In the genomic region with DNA sequence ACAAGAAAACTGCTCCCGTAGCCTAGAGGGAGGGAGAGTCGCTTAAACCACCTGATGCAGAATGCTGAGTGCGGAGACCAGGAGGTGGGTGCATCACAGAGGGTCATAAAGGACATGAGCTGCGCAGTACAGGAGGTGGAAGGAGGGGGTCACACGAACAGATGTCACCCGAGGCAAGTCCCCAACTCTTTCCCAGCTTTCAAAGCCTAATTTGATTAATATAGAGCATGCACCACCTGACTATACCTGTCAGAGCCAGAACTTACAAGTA, we compare ENCODE assay signal across 8 cellular contexts. TPM values are rescaled to one million over a fixed set of nuclear protein-coding genes. Genes with fewer than 3 reads are reported as not detected.
DNase-seq lines count a peak whose midpoint lies in the region; ATAC-seq and TF ChIP-seq lines count a peak whose summit lies in the region.

No MANE protein-coding gene starts in this region.

- no peaks in the 10 kb centered on the region for H3K9me3 Mint-ChIP-seq in natural killer cell

- no peaks in the 10 kb centered on the region for H3K9me3 ChIP-seq in HUES6 (ENCODE audit: control insufficient read depth, insufficient read depth, low read depth, low read length)
- no peaks in the 10 kb centered on the region for H3K9me3 ChIP-seq in body of pancreas

- intact Hi-C loops in body of pancreas (cut with DNase I) = no loop called here
- intact Hi-C loops in natural killer cell (cut with micrococcal nuclease) = loop anchor here (5.0 to 10.0 kb wide), 2 partner anchors 314 to 482 kb away; a partner anchor contains a TSS

- no peak for DNase-seq in AG10803 (ENCODE audit: low read depth)
- no peak for DNase-seq in body of pancreas
- no peak for DNase-seq in natural killer cell
- no peak for DNase-seq in HUDEP-2 (lab: John Stamatoyannopoulos, UW; ENCODE audit: unreplicated experiment in 76 of 76)
- no peak for DNase-seq in GDM1 (lab: John Stamatoyannopoulos, UW)
- no peak for DNase-seq in GM19238 (ENCODE audit: insufficient read length, low spot score)

- H3K36me3 ChIP-seq in HUES6 (ENCODE audit: control insufficient read depth, insufficient read depth, low read length) = no peaks in the 10 kb centered on the region
- no peaks in the 10 kb centered on the region for H3K36me3 ChIP-seq in body of pancreas (replicated peaks in 1 of 2; ENCODE audit: insufficient read depth in 1 of 2, low read depth in 2 of 2)

- no peaks in the 10 kb centered on the region for H3K36me3 Mint-ChIP-seq in natural killer cell

- peaks cover 50 to 52% of the 10 kb centered on the region in 2 donors for H3K4me1 Mint-ChIP-seq in natural killer cell

- H3K4me1 ChIP-seq in HUES6 (ENCODE audit: control insufficient read depth, insufficient read depth, low read length) (peaks cover 43% of the 10 kb centered on the region), body of pancreas (peaks cover 33% of the 10 kb centered on the region)

- H3K27me3 Mint-ChIP-seq in natural killer cell (ENCODE audit: low read depth in 2 of 2) = peaks cover 0 to 5% of the 10 kb centered on the region in 2 donors

- H3K9ac ChIP-seq in HUES6 (ENCODE audit: low read length) = peak overlapping the region; percentile 76

- peaks cover 15% of the 10 kb centered on the region for H3K27me3 ChIP-seq in HUES6 (ENCODE audit: control insufficient read depth, insufficient read depth, low read length)
- H3K27me3 ChIP-seq in body of pancreas = no peaks in the 10 kb centered on the region

- WGBS in body of pancreas, 2 donors = 48 to 61% methylated on average over 6 of the region's 6 CpGs

- ATAC-seq in body of pancreas = no peak
- no peak for ATAC-seq in natural killer cell
- ATAC-seq in GM21447 (IDR thresholded peaks at IDR 0.05; ENCODE audit: unreplicated experiment) = no peak

- TF ChIP-seq POLR2A in body of pancreas (IDR thresholded peaks at IDR 0.05) = no peak

- H3K27ac Mint-ChIP-seq in natural killer cell = peak overlapping the region; percentile 85 to 96

- TF ChIP-seq CTCF in AG10803 (conservative IDR thresholded peaks at IDR 0.05; ENCODE audit: low read length) (no peak), body of pancreas (IDR thresholded peaks at IDR 0.05) (no peak), natural killer cell (IDR thresholded peaks at IDR 0.05) (no peak)

- H3K27ac ChIP-seq in HUES6 (ENCODE audit: low read depth, low read length) = no peak overlapping the region
- H3K27ac ChIP-seq in body of pancreas = peak overlapping the region in 3 of 4 donors; percentile 79 to 86 (median 84)

- H3K4me3 Mint-ChIP-seq in natural killer cell = peak overlapping the region; percentile 93

- H3K4me3 ChIP-seq in AG10803 (ENCODE audit: low read length) (peak overlapping the region; percentile 63), HUES6 (ENCODE audit: low read depth, low read length) (peak overlapping the region; percentile 95), body of pancreas (no peak overlapping the region)

RNA-seq across cellular contexts. Expression of a gene that starts 0.9 kb away (rescaled TPM):
- 10 to 100 TPM; 25.1 to 30.6 TPM for total RNA-seq in body of pancreas
- 100 to 1,000 TPM in 2 of 3 donors, 10 to 100 TPM in 1; 79.3 to 115 (median 110) TPM for total RNA-seq in natural killer cell

Comparison
In these comparisons a context has a peak if more than half of its experiments do, and no peak if none do; other contexts are left out.
1. H3K4me3 ChIP-seq: peak in AG10803 (single experiment) and HUES6 (single experiment); none in body of pancreas (0 of 2).